ENCODE assay signal across 1 cellular context in the genomic region with DNA sequence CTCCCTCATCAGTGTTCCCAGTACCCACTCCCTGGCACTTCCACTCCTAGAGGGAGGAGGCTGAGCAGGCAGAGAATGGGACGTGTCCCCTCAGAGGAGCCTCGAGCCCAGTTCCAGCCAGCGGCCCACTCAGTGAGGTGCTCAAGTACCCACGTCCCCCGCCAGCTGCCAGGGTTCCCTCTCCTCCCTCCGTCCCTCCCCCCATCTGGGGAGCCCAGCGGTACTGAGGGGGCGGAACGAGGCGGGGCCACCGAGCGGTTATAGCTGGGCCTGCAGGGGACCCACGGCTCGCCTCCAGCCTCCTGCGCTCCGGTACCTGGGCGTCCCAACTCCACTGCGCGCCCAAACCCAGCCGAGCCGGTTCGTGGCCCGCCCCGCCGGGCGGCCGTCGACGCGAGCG.
A peak's percentile ranks its signal among the peaks of the same experiment; 100 is the strongest.
TF ChIP-seq lines count a peak whose summit lies in the region.

Gene NPW (plus strand): TSS at position 286 of the 400 bp plus-strand sequence.

TF ChIP-seq in K562, 482 proteins besides CTCF, POLR2A, EP300 and RAD21 (continued from another document):
- TF ChIP-seq EGR1 (conservative IDR thresholded peaks at IDR 0.05) (peak; percentile 77), ERF (CRISPR knock-in tag; IDR thresholded peaks at IDR 0.05) (no peak)
